Comparison of ENCODE assay signal across 25 cellular contexts in the genomic region with DNA sequence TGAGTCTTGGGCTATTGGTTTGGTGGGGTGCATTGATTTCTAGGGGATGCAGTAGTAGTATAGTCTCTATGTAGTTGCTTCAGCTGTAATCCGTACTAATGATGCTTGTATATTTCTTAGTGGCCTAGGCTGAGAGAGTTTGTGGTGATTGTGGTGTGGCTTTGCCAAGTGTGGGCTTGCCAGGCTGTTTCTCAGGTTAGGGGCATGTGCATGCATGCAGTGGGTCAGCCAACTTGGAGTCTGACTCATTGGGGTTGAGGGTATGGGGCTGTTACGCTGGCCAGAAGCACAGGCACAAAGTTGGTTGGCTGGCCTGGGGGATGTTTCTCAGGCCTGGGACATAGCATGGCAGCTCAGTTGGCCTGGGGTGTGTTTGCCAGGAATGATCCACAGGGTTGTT. TPM values are rescaled to one million over a fixed set of nuclear protein-coding genes. Genes with fewer than 3 reads are reported as not detected.
"Had no signal": no experiment of that assay in that cellular context is flagged by ENCODE, and none has a peak within 500 bp of the region (broad histone marks: within the 10 kb centered on the region; RNA-seq: fewer than 3 reads in every experiment).

No MANE protein-coding gene starts in this region.

- DNase-seq: activated CD4-positive, alpha-beta T cell treated with anti-CD3 and anti-CD28 coated beads for 48 hours; activated CD4-positive, alpha-beta T cell treated with anti-CD3 and anti-CD28 coated beads, Interleukin-2, amount 50 U/mL, for 4 hours; activated CD4-positive, CD25-positive, alpha-beta regulatory T cell treated with anti-CD3 and anti-CD28 coated beads, Interleukin-2, amount 50 U/mL, for 72 hours; activated CD8-positive, alpha-beta memory T cell treated with anti-CD3 and anti-CD28 coated beads, Interleukin-2, amount 10 ng/mL, durations not matched to agents 7 days and 5 days; activated effector memory CD4-positive, alpha-beta T cell treated with Interleukin-2 at 50 U/mL for 16 hours; activated naive CD4-positive, alpha-beta T cell; activated T-cell treated with anti-CD3 and anti-CD28 coated beads, Interleukin-2, amount 50 U/mL, for 24 hours; aorta; KG1; MV-4-11; NCI-H1092 treated with DMSO at 0.1 percent for 48 hours; NCI-H1417 treated with DMSO at 0.1 percent for 48 hours; NCI-H1694 treated with DMSO at 0.1 percent for 48 hours; NCI-H2081; NCI-H510A treated with DMSO at 0.1 percent for 48 hours; NCI-H69; PC-9; SHP77 treated with DMSO at 0.1 percent for 48 hours; T-helper 17 cell; T-helper 9 cell had no signal

- H3K4me2 ChIP-seq: PC-9 had no signal

- H3K4me3 ChIP-seq: PC-9 had no signal

- H3K27ac ChIP-seq: PC-9 had no signal

- ATAC-seq: activated CD8-positive, alpha-beta memory T cell treated with anti-CD3 and anti-CD28 coated beads, Interleukin-2, amount 10 ng/mL, durations not matched to agents 7 days and 5 days; T-helper 17 cell; WTC11 had no signal

- H2AFZ ChIP-seq: PC-9 had no signal

RNA-seq across cellular contexts. Expression of gene PLA2G12B, which starts 25.7 kb away (rescaled TPM):
- total RNA-seq: activated CD8-positive, alpha-beta memory T cell treated with anti-CD3 and anti-CD28 coated beads, Interleukin-2, amount 10 ng/mL, durations not matched to agents 7 days and 5 days; activated T-helper 1 cell treated with anti-CD3 and anti-CD28 coated beads, Interleukin-12 subunit alpha, Interleukin-12 subunit beta, Interleukin-2, Interleukin-4 antibody, amounts not matched to agents 30 ng/mL and 10 ng/mL and 1 ng/mL, durations not matched to agents 14 hours and 24 hours and 36 hours; aorta; LHCN-M2; M059J; PC-9; SK-MEL-5; T-helper 17 cell; WTC11 had no signal
